1 cellular context compared by ENCODE assay signal in genomic region chr4:4990329-4990728, GRCh38.
TF ChIP-seq lines count a peak whose summit lies in the region.

No MANE protein-coding gene starts in this region.

TF ChIP-seq in A549, 52 proteins besides CTCF, POLR2A, EP300 and RAD21 (continued from another document):
- TF ChIP-seq, protein P1, sequence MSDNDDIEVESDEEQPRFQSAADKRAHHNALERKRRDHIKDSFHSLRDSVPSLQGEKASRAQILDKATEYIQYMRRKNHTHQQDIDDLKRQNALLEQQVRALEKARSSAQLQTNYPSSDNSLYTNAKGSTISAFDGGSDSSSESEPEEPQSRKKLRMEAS (IDR thresholded peaks at IDR 0.05), result no peak
- TF ChIP-seq EHF (CRISPR knock-in tag; IDR thresholded peaks at IDR 0.05) (no peak), RFX5 (IDR thresholded peaks at IDR 0.05) (no peak), CBX2 (IDR thresholded peaks at IDR 0.05; ENCODE audit: borderline replicate concordance, low read depth) (no peak), CHD2 (IDR thresholded peaks at IDR 0.05; ENCODE audit: low read length, partially characterized antibody) (no peak)
